ENCODE assay signal across 7 cellular contexts in the genomic region with DNA sequence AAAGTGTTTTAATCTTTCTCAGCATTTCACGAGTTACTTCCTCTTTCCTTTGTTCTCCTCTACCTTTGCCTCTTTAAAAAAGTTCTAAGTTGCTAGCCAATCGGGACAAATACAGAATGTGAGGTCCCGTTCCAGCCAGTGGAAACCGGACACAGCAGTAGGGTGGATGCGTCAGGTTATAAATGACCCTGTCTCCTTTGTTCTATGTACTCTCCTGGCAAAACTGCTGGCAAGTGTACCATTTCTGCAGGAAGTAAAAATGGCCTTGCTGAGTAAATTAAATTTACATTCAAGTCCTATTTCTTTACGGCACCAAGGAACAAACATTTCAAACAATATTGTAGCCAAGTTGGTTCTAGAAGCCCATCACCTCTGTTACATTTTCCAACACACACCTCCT. TPM values are rescaled to one million over a fixed set of nuclear protein-coding genes. Genes with fewer than 3 reads are reported as not detected.
"Had no signal": no experiment of that assay in that cellular context is flagged by ENCODE, and none has a peak within 500 bp of the region (broad histone marks: within the 10 kb centered on the region; RNA-seq: fewer than 3 reads in every experiment).

No MANE protein-coding gene starts in this region.

RNA-seq across cellular contexts. Expression of a gene that starts 3.4 kb away (rescaled TPM):
- total RNA-seq: dermis blood vessel endothelial cell, epithelial cell of proximal tubule, fibroblast of lung, foreskin keratinocyte, lung microvascular endothelial cell, neural crest cell, occipital lobe had no signal
- polyA plus RNA-seq: fibroblast of lung, foreskin keratinocyte had no signal
